ENCODE assay signal across 22 cellular contexts in genomic region chr9:105252405-105252756, GRCh38. TPM values are rescaled to one million over a fixed set of nuclear protein-coding genes. Genes with fewer than 3 reads are reported as not detected.
DNase-seq lines count a peak whose midpoint lies in the region; ATAC-seq, FAIRE-seq and TF ChIP-seq lines count a peak whose summit lies in the region.
"Had no signal": no experiment of that assay in that cellular context is flagged by ENCODE, and none has a peak within 500 bp of the region (broad histone marks: within the 10 kb centered on the region; RNA-seq: fewer than 3 reads in every experiment).

No MANE protein-coding gene starts in this region.

- no peaks in the 10 kb centered on the region for H3K79me1 ChIP-seq in H9 (ENCODE audit: insufficient read depth, low read depth, low read length, poor library complexity, severe bottlenecking)

- H3K27ac ChIP-seq in H9 (ENCODE audit: insufficient read length, low read depth, low read length) (no peak overlapping the region), substantia nigra (ENCODE audit: low read depth, low read length, poor library complexity, severe bottlenecking) (peak overlapping the region; percentile 17)
- H3K27ac ChIP-seq: BLaER1 treated with 17β-estradiol and CSF1 and Interleukin-3, amounts not matched to agents 10 nM and 100 nM; HL-60; SJSA1 had no signal

- H3K4me1 Mint-ChIP-seq in H9 = peaks cover 39 to 54% of the 10 kb centered on the region in 2 experiments
- peaks cover 48% of the 10 kb centered on the region for H3K4me1 Mint-ChIP-seq in WTC11

- H3K27me3 Mint-ChIP-seq in H9 (ENCODE audit: low read depth) (no peaks in the 10 kb centered on the region), WTC11 (ENCODE audit: low read depth) (no peaks in the 10 kb centered on the region)

- no peak overlapping the region for H3K18ac ChIP-seq in H9 (ENCODE audit: insufficient read length, low read depth, low read length)

- H4K20me1 ChIP-seq in H9 (ENCODE audit: control insufficient read depth, insufficient read depth, insufficient read length) = no peaks in the 10 kb centered on the region

- intact Hi-C loops in left colon (cut with DNase I, micrococcal nuclease) = loop anchor here in 1 of 2 donors (10.0 kb wide), 1 partner anchor 62 kb away; no protein-coding TSS in a partner anchor

- H3K4ac ChIP-seq in H9 (ENCODE audit: low read depth, low read length) = no peak overlapping the region

- TF ChIP-seq CTCF in H9 (conservative IDR thresholded peaks at IDR 0.05) (no peak), WTC11 (IDR thresholded peaks at IDR 0.05) (no peak)

- TF ChIP-seq POLR2A in GM12892 (IDR thresholded peaks at IDR 0.05; ENCODE audit: low read depth, low read length) = no peak

- H3K27ac Mint-ChIP-seq in H9 = peak overlapping the region in 2 of 3 experiments; percentile 12 to 87; a peak in 2 of 7 replicates
- peak overlapping the region; percentile 31; the same call in 1 of the 2 replicates for H3K27ac Mint-ChIP-seq in WTC11
- H3K27ac Mint-ChIP-seq: CD8-positive, alpha-beta T cell; HFFc6 had no signal

- H2BK12ac ChIP-seq in H9 (ENCODE audit: insufficient read length, low read depth, low read length) = no peak overlapping the region

- WGBS in H9 (ENCODE audit: extremely low coverage, insufficient read length, low lambda C conversion rate) = no CpG with 5 or more reads among the region's 5 CpGs

- no peak for FAIRE-seq in GM12892 (lab: Jason Lieb, UNC)
- FAIRE-seq: GM12878 had no signal

- no peaks in the 10 kb centered on the region for H3K27me3 ChIP-seq in H9 (ENCODE audit: insufficient read depth, low read length)
- H3K27me3 ChIP-seq: BLaER1 treated with 17β-estradiol and CSF1 and Interleukin-3, amounts not matched to agents 10 nM and 100 nM; SJSA1 had no signal

- H4K5ac ChIP-seq in H9 (ENCODE audit: insufficient read length, low read depth, low read length) = no peak overlapping the region

- no peak overlapping the region for H3T11ph ChIP-seq in H9 (ENCODE audit: low read length)

- no peak overlapping the region for H4K8ac ChIP-seq in H9 (replicated peaks; ENCODE audit: insufficient read length, low read depth, low read length)

- ATAC-seq in WTC11 (no peak), left colon (peak; percentile 87), GM18519 (IDR thresholded peaks at IDR 0.05; ENCODE audit: low FRiP score, unreplicated experiment) (no peak)
- ATAC-seq: CD8-positive, alpha-beta T cell; GM12878; Right ventricle myocardium inferior had no signal

- CTCF ChIA-PET in WTC11 (lab: Charles Lee) = no interaction called here

- no peak overlapping the region for H3K9ac ChIP-seq in H9 (ENCODE audit: extremely low read depth, insufficient read length, low read length)
- H3K9ac ChIP-seq: BLaER1 treated with 17β-estradiol and CSF1 and Interleukin-3, amounts not matched to agents 10 nM and 100 nM had no signal

- H2BK120ac ChIP-seq in H9 (ENCODE audit: low read depth, low read length, poor library complexity, severe bottlenecking) = no peak overlapping the region

- H3K9me3 Mint-ChIP-seq in H9 = no peaks in the 10 kb centered on the region
- H3K9me3 Mint-ChIP-seq in WTC11 = no peaks in the 10 kb centered on the region
- H3K9me3 Mint-ChIP-seq: CD8-positive, alpha-beta T cell; HFFc6 had no signal

- DNase-seq in H9 (no peak), WTC11 (ENCODE audit: low spot score) (no peak), left colon (no peak), substantia nigra (lab: John Stamatoyannopoulos, UW) (no peak), NCI-H524 (lab: John Stamatoyannopoulos, UW) (no peak), GM12892 (ENCODE audit: insufficient read length) (no peak)
- DNase-seq: 8988T; CD8-positive, alpha-beta T cell; DND-41; HFFc6; IMR-90; MV-4-11; NCI-H1105 treated with DMSO at 0.1 percent for 48 hours; NCI-H2171; NCI-H345; OCI-M1 had no signal

- no peaks in the 10 kb centered on the region for H3K23me2 ChIP-seq in H9 (ENCODE audit: insufficient read length, low read depth, low read length, poor library complexity, severe bottlenecking)

- peaks cover 5% of the 10 kb centered on the region for H3K4me1 ChIP-seq in H9 (ENCODE audit: insufficient read depth, low read length)

- no peak overlapping the region for H3K14ac ChIP-seq in H9 (ENCODE audit: insufficient read depth, low read length)

- H3K36me3 Mint-ChIP-seq in H9 (ENCODE audit: insufficient read depth in 1 of 3, low read depth in 3 of 3) (no peaks in the 10 kb centered on the region), WTC11 (no peaks in the 10 kb centered on the region)
- H3K36me3 Mint-ChIP-seq: CD8-positive, alpha-beta T cell had no signal

- peaks cover 19% of the 10 kb centered on the region; the same call in 1 of the 2 replicates for H3K79me2 ChIP-seq in H9 (ENCODE audit: insufficient read depth, low read length)

- no peak overlapping the region for H2BK20ac ChIP-seq in H9 (ENCODE audit: low read depth, low read length, poor library complexity, severe bottlenecking)

- H3K9me3 ChIP-seq in H9 (ENCODE audit: control insufficient read depth, low read depth, low read length) = no peaks in the 10 kb centered on the region
- H3K9me3 ChIP-seq: BLaER1 treated with 17β-estradiol and CSF1 and Interleukin-3, amounts not matched to agents 10 nM and 100 nM; SJSA1 had no signal

- H2AFZ ChIP-seq in H9 (ENCODE audit: low read length) = no peak overlapping the region

- H3K4me2 ChIP-seq in H9 (ENCODE audit: insufficient read depth, insufficient read length, low read length) = no peak overlapping the region
- H3K4me2 ChIP-seq: BLaER1 treated with 17β-estradiol and CSF1 and Interleukin-3, amounts not matched to agents 10 nM and 100 nM had no signal

- H2AK5ac ChIP-seq in H9 (ENCODE audit: insufficient read length, low read length) = no peak overlapping the region

- H2BK15ac ChIP-seq in H9 (ENCODE audit: low read depth, low read length) = no peak overlapping the region

- POLR2A ChIA-PET in WTC11 (lab: Charles Lee) = no interaction called here

- no peak overlapping the region for H4K91ac ChIP-seq in H9 (ENCODE audit: insufficient read length, low read depth, low read length)

- no peak overlapping the region for H3K4me3 Mint-ChIP-seq in H9
- no peak overlapping the region for H3K4me3 Mint-ChIP-seq in WTC11
- H3K4me3 Mint-ChIP-seq: CD8-positive, alpha-beta T cell; HFFc6 had no signal

- H3K23ac ChIP-seq in H9 (ENCODE audit: insufficient read length, low read depth, low read length) = no peak overlapping the region

- H2BK5ac ChIP-seq in H9 (ENCODE audit: insufficient read length, low read length) = no peak overlapping the region

- H3K56ac ChIP-seq in H9 (ENCODE audit: insufficient read length, low read depth, low read length) = no peak overlapping the region

TF ChIP-seq in WTC11, 78 proteins besides CTCF, POLR2A, EP300 and RAD21 (continues in another document):
- TF ChIP-seq SMAD3 (CRISPR knock-in tag; IDR thresholded peaks at IDR 0.05; ENCODE audit: borderline replicate concordance) (no peak), FOXP1 (CRISPR knock-in tag; IDR thresholded peaks at IDR 0.05; ENCODE audit: borderline replicate concordance) (no peak), ZBTB43 (CRISPR knock-in tag; IDR thresholded peaks at IDR 0.05) (no peak), PRRX2 (CRISPR knock-in tag; IDR thresholded peaks at IDR 0.05) (no peak), GTF2I (CRISPR knock-in tag; conservative IDR thresholded peaks at IDR 0.05) (no peak), TP53 (CRISPR knock-in tag; IDR thresholded peaks at IDR 0.05) (no peak), TCF7 (CRISPR knock-in tag; IDR thresholded peaks at IDR 0.05; ENCODE audit: low read depth) (no peak), MYBL2 (CRISPR knock-in tag; IDR thresholded peaks at IDR 0.05) (no peak), KAT7 (CRISPR knock-in tag; IDR thresholded peaks at IDR 0.05; ENCODE audit: borderline replicate concordance) (no peak), ATF6 (CRISPR knock-in tag; IDR thresholded peaks at IDR 0.05) (no peak), JAZF1 (CRISPR knock-in tag; IDR thresholded peaks at IDR 0.05) (no peak), MXD4 (CRISPR knock-in tag; IDR thresholded peaks at IDR 0.05; ENCODE audit: borderline replicate concordance) (no peak), IRF1 (CRISPR knock-in tag; IDR thresholded peaks at IDR 0.05) (no peak)

RNA-seq across cellular contexts. Expression of gene SLC44A1, which starts 7.9 kb away (rescaled TPM):
- total RNA-seq in H9 (2021) (59.6 and 60.7 TPM in 2 replicates), WTC11 (2021) (45.9 to 48.9 TPM (median 47.6 TPM) in 3 replicates), left colon (100 to 1,000 TPM; 147 to 157 TPM)
- 8.7 TPM for polyA plus RNA-seq in GM12892 (2012; ENCODE audit: missing spikeins)
